In genomic region chr2:134231296-134231964, GRCh38 we compare ENCODE assay signal across 11 cellular contexts. TPM values are rescaled to one million over a fixed set of nuclear protein-coding genes. Genes with fewer than 3 reads are reported as not detected.
A peak's percentile ranks its signal among the peaks of the same experiment; 100 is the strongest.
DNase-seq lines count a peak whose midpoint lies in the region; ATAC-seq, FAIRE-seq and TF ChIP-seq lines count a peak whose summit lies in the region.
"Had no signal": no experiment of that assay in that cellular context is flagged by ENCODE, and none has a peak within 500 bp of the region (broad histone marks: within the 10 kb centered on the region; RNA-seq: fewer than 3 reads in every experiment).

No MANE protein-coding gene starts in this region.

- ATAC-seq in stimulated activated naive CD8-positive, alpha-beta T cell treated with anti-CD3 and anti-CD28 coated beads, Interleukin-15, Interleukin-2, amounts not matched to agents 100 U/mL and 50 U/mL, for 24 hours, result peak; percentile 9
- ATAC-seq in stimulated activated naive CD8-positive, alpha-beta T cell treated with anti-CD3 and anti-CD28 coated beads, Interleukin-15, amount 100 ng/mL, for 72 hours, result no peak
- no peak for ATAC-seq in HG03025 (IDR thresholded peaks at IDR 0.05; ENCODE audit: low FRiP score, unreplicated experiment)
- ATAC-seq: left lobe of liver had no signal

- TF ChIP-seq CTCF in chondrocyte (IDR thresholded peaks at IDR 0.05), result no peak
- no peak for TF ChIP-seq CTCF in osteocyte (IDR thresholded peaks at IDR 0.05)

- H3K4me3 Mint-ChIP-seq in stimulated activated naive CD8-positive, alpha-beta T cell treated with anti-CD3 and anti-CD28 coated beads, Interleukin-15, amount 100 ng/mL, for 72 hours, result peak overlapping the region in 1 of 2 donors; percentile 44
- H3K4me3 Mint-ChIP-seq in chondrocyte (ENCODE audit: unreplicated experiment) (no peak overlapping the region), osteocyte (ENCODE audit: unreplicated experiment) (no peak overlapping the region)

- no peak for DNase-seq in stimulated activated naive CD8-positive, alpha-beta T cell treated with anti-CD3 and anti-CD28 coated beads, Interleukin-15, Interleukin-2, amounts not matched to agents 100 U/mL and 50 U/mL, for 24 hours
- no peak for DNase-seq in stimulated activated naive CD8-positive, alpha-beta T cell treated with anti-CD3 and anti-CD28 coated beads, Interleukin-15, amount 100 ng/mL, for 72 hours
- DNase-seq in chondrocyte (ENCODE audit: low spot score), result no peak
- DNase-seq in urothelium cell line (ENCODE audit: low spot score), result no peak
- DNase-seq in NCI-H1436 (lab: John Stamatoyannopoulos, UW), result no peak
- no peak for DNase-seq in osteocyte (ENCODE audit: extremely low spot score, unreplicated experiment)
- DNase-seq: NCI-H2171 treated with DMSO at 0.1 percent for 48 hours, SW 1271 had no signal

- peaks cover 11% of the 10 kb centered on the region for H3K9me3 ChIP-seq in KOPT-K1 (ENCODE audit: insufficient read depth, low read length, poor library complexity, severe bottlenecking)

- H3K9me3 Mint-ChIP-seq in stimulated activated naive CD8-positive, alpha-beta T cell treated with anti-CD3 and anti-CD28 coated beads, Interleukin-15, amount 100 ng/mL, for 72 hours, result peaks cover 5 to 33% of the 10 kb centered on the region in 2 donors
- peaks cover 13% of the 10 kb centered on the region for H3K9me3 Mint-ChIP-seq in chondrocyte (ENCODE audit: low read depth)
- peaks cover 11% of the 10 kb centered on the region for H3K9me3 Mint-ChIP-seq in osteocyte (ENCODE audit: unreplicated experiment)

- peak overlapping the region in 1 of 2 donors; percentile 65 for H3K27ac Mint-ChIP-seq in stimulated activated naive CD8-positive, alpha-beta T cell treated with anti-CD3 and anti-CD28 coated beads, Interleukin-15, amount 100 ng/mL, for 72 hours
- H3K27ac Mint-ChIP-seq in chondrocyte (ENCODE audit: unreplicated experiment) (peak overlapping the region; percentile 56), osteocyte (ENCODE audit: unreplicated experiment) (no peak overlapping the region)

- no peaks in the 10 kb centered on the region for H3K27me3 Mint-ChIP-seq in stimulated activated naive CD8-positive, alpha-beta T cell treated with anti-CD3 and anti-CD28 coated beads, Interleukin-15, amount 100 ng/mL, for 72 hours
- H3K27me3 Mint-ChIP-seq in chondrocyte (ENCODE audit: low read depth) (no peaks in the 10 kb centered on the region), osteocyte (ENCODE audit: unreplicated experiment) (no peaks in the 10 kb centered on the region)

- peak overlapping the region; percentile 81 for H3K27ac ChIP-seq in KOPT-K1 (ENCODE audit: low read depth, low read length, poor library complexity, severe bottlenecking)

- H3K4me1 Mint-ChIP-seq in stimulated activated naive CD8-positive, alpha-beta T cell treated with anti-CD3 and anti-CD28 coated beads, Interleukin-15, amount 100 ng/mL, for 72 hours, result peaks cover 77% of the 10 kb centered on the region
- H3K4me1 Mint-ChIP-seq in chondrocyte (ENCODE audit: low read depth), result peaks cover 36% of the 10 kb centered on the region
- H3K4me1 Mint-ChIP-seq in osteocyte (ENCODE audit: unreplicated experiment), result peaks cover 15% of the 10 kb centered on the region

- H3K36me3 Mint-ChIP-seq in chondrocyte (ENCODE audit: low read depth) (peaks cover 4% of the 10 kb centered on the region), osteocyte (ENCODE audit: unreplicated experiment) (no peaks in the 10 kb centered on the region)

- FAIRE-seq in urothelium cell line (lab: Jason Lieb, UNC), result peak; percentile 52

- no peaks in the 10 kb centered on the region for H3K36me3 ChIP-seq in KOPT-K1 (ENCODE audit: insufficient read depth, low read length)

RNA-seq across cellular contexts. Expression of gene MGAT5, which starts 22.4 kb away (rescaled TPM):
- total RNA-seq in chondrocyte, result 27.6 to 30.0 TPM (median 29.8 TPM) in 3 replicates
- 22.6 and 23.8 TPM in 2 replicates for total RNA-seq in osteocyte
